In the genomic region with DNA sequence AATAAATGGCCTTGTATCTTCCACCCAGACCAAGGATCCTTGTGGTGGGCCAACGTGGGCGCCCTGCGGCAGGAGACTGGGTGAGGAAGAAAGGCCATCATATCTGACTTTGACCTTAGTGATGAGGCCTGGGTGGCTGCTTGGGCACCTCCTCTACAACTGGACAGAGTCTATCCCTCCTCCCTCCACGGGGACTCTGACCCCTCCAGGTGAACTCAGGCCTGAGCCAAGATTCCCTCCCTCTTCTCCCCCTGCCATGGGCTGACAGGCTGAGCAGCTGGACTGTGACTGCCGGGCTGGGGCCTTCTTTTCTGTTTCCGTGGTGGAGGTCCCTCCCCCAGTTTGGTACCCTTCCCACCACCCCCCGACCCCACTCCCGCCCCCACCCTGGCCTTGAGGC, we compare ENCODE assay signal across 9 cellular contexts. TPM values are rescaled to one million over a fixed set of nuclear protein-coding genes. Genes with fewer than 3 reads are reported as not detected.
A peak's percentile ranks its signal among the peaks of the same experiment; 100 is the strongest.
DNase-seq lines count a peak whose midpoint lies in the region; ATAC-seq, FAIRE-seq and TF ChIP-seq lines count a peak whose summit lies in the region.
"Had no signal": no experiment of that assay in that cellular context is flagged by ENCODE, and none has a peak within 500 bp of the region (broad histone marks: within the 10 kb centered on the region; RNA-seq: fewer than 3 reads in every experiment).

No MANE protein-coding gene starts in this region.

- TF ChIP-seq POLR2A in body of pancreas (IDR thresholded peaks at IDR 0.05) (no peak), GM12892 (IDR thresholded peaks at IDR 0.05; ENCODE audit: low read depth, low read length) (no peak)

- no peaks in the 10 kb centered on the region for H3K9me3 ChIP-seq in BLaER1 treated with 17β-estradiol and CSF1 and Interleukin-3, amounts not matched to agents 10 nM and 100 nM (replicated peaks in 1 of 11)
- H3K9me3 ChIP-seq in body of pancreas (no peaks in the 10 kb centered on the region), neuronal stem cell (replicated peaks in 1 of 2; ENCODE audit: control insufficient read depth in 2 of 2, insufficient read depth in 1 of 2, low read depth in 1 of 2, low read length in 2 of 2) (peaks cover 0 to 2% of the 10 kb centered on the region in 2 donors)

- H2AFZ ChIP-seq in neuronal stem cell (ENCODE audit: low read length) = no peak overlapping the region

- H3K4me2 ChIP-seq in BLaER1 treated with 17β-estradiol and CSF1 and Interleukin-3, amounts not matched to agents 10 nM and 100 nM = peak overlapping the region; percentile 14 to 85 (median 64); a peak in 19 of 22 replicates
- no peak overlapping the region for H3K4me2 ChIP-seq in neuronal stem cell (ENCODE audit: insufficient read depth, low read length, poor library complexity, severe bottlenecking)

- no peak for TF ChIP-seq CTCF in body of pancreas (IDR thresholded peaks at IDR 0.05)

- H3K18ac ChIP-seq in neuronal stem cell (ENCODE audit: low read length) = no peak overlapping the region

- H2BK120ac ChIP-seq in neuronal stem cell (ENCODE audit: low read depth, low read length) = no peak overlapping the region

- intact Hi-C loops in body of pancreas (cut with DNase I) = no loop called here

- no peak overlapping the region for H4K91ac ChIP-seq in neuronal stem cell (ENCODE audit: low read depth, low read length, poor library complexity)

- WGBS in body of pancreas, 2 donors = 50 to 51% methylated on average over 6 to 8 of the region's 8 CpGs
- no CpG with 5 or more reads among the region's 8 CpGs for WGBS in neuronal stem cell (ENCODE audit: extremely low coverage in 2 of 2, insufficient read length in 2 of 2, insufficient replicate concordance in 1 of 2), 2 donors

- H2BK12ac ChIP-seq in neuronal stem cell (ENCODE audit: low read length) = no peak overlapping the region

- peaks cover 11% of the 10 kb centered on the region for H3K79me1 ChIP-seq in neuronal stem cell (ENCODE audit: low read depth, low read length)

- H3K4me3 ChIP-seq in BLaER1 treated with 17β-estradiol and CSF1 and Interleukin-3, amounts not matched to agents 10 nM and 100 nM = no peak overlapping the region
- H3K4me3 ChIP-seq in body of pancreas (no peak overlapping the region), neuronal stem cell (ENCODE audit: low read length in 2 of 2) (no peak overlapping the region)

- peak overlapping the region in 6 of 11 experiments; percentile 1 to 68 (median 44); a peak in 8 of 22 replicates for H3K9ac ChIP-seq in BLaER1 treated with 17β-estradiol and CSF1 and Interleukin-3, amounts not matched to agents 10 nM and 100 nM
- no peak overlapping the region for H3K9ac ChIP-seq in neuronal stem cell (ENCODE audit: low read depth, low read length, poor library complexity)

- DNase-seq in body of pancreas (peak; percentile 41 to 68 (median 58)), neuronal stem cell (ENCODE audit: low spot score) (no peak), GM12892 (ENCODE audit: insufficient read length) (no peak), NCI-H446 (lab: John Stamatoyannopoulos, UW) (no peak)
- DNase-seq: activated CD4-positive, alpha-beta memory T cell treated with anti-CD3 and anti-CD28 coated beads, Interleukin-2, amount 10 ng/mL, durations not matched to agents 7 days and 5 days; amniotic stem cell; NCI-H1092 had no signal

- H3K27ac ChIP-seq in BLaER1 treated with 17β-estradiol and CSF1 and Interleukin-3, amounts not matched to agents 10 nM and 100 nM = peak overlapping the region in 8 of 11 experiments; percentile 1 to 78 (median 62); a peak in 13 of 22 replicates
- H3K27ac ChIP-seq in body of pancreas (peak overlapping the region; percentile 57 to 93 (median 90)), neuronal stem cell (replicated peaks; ENCODE audit: low read length) (no peak overlapping the region)

- no peak for FAIRE-seq in GM12892 (lab: Jason Lieb, UNC)

- H4K8ac ChIP-seq in neuronal stem cell (ENCODE audit: low read depth, low read length) = no peak overlapping the region

- H3K23ac ChIP-seq in neuronal stem cell (ENCODE audit: low read depth, low read length, poor library complexity) = no peak overlapping the region

- H3K4ac ChIP-seq in neuronal stem cell (ENCODE audit: low read length) = no peak overlapping the region

- peaks cover 27 to 47% (median 38%) of the 10 kb centered on the region in 11 experiments for H3K36me3 ChIP-seq in BLaER1 treated with 17β-estradiol and CSF1 and Interleukin-3, amounts not matched to agents 10 nM and 100 nM
- H3K36me3 ChIP-seq in body of pancreas (replicated peaks in 1 of 2; ENCODE audit: insufficient read depth in 1 of 2, low read depth in 2 of 2) (no peaks in the 10 kb centered on the region), neuronal stem cell (replicated peaks in 1 of 2; ENCODE audit: control insufficient read depth in 2 of 2, insufficient read depth in 2 of 2, low read length in 2 of 2) (peaks cover 25 to 43% of the 10 kb centered on the region in 2 donors)

- H3K14ac ChIP-seq in neuronal stem cell (ENCODE audit: low read length) = no peak overlapping the region

- peak overlapping the region; percentile 19 for H2BK5ac ChIP-seq in neuronal stem cell (ENCODE audit: low read length)

- H4K20me1 ChIP-seq in BLaER1 treated with 17β-estradiol and CSF1 and Interleukin-3, amounts not matched to agents 10 nM and 100 nM = peaks cover 3 to 25% (median 7%) of the 10 kb centered on the region in 11 experiments; a peak in 14 of 22 replicates

- H3K27me3 ChIP-seq in BLaER1 treated with 17β-estradiol and CSF1 and Interleukin-3, amounts not matched to agents 10 nM and 100 nM = no peaks in the 10 kb centered on the region; a peak in 2 of 22 replicates
- H3K27me3 ChIP-seq in body of pancreas (no peaks in the 10 kb centered on the region), neuronal stem cell (ENCODE audit: control insufficient read depth in 3 of 3, insufficient read depth in 3 of 3, low read depth in 1 of 3, low read length in 3 of 3) (no peaks in the 10 kb centered on the region)

- H2AK5ac ChIP-seq in neuronal stem cell (ENCODE audit: low read depth, low read length) = peak overlapping the region; percentile 26

- no peak for ATAC-seq in body of pancreas
- ATAC-seq in HG03108 (IDR thresholded peaks at IDR 0.05; ENCODE audit: unreplicated experiment) = no peak

- H3K4me1 ChIP-seq in BLaER1 treated with 17β-estradiol and CSF1 and Interleukin-3, amounts not matched to agents 10 nM and 100 nM = peaks cover 27 to 71% (median 55%) of the 10 kb centered on the region in 10 experiments
- H3K4me1 ChIP-seq in body of pancreas (peaks cover 78% of the 10 kb centered on the region), neuronal stem cell (ENCODE audit: control insufficient read depth in 2 of 2, insufficient read depth in 1 of 2, low read depth in 1 of 2, low read length in 2 of 2) (peaks cover 8 to 11% of the 10 kb centered on the region in 2 donors)

- H2BK15ac ChIP-seq in neuronal stem cell (ENCODE audit: low read length) = no peak overlapping the region

RNA-seq across cellular contexts. Expression of a gene that starts 1.4 kb away (rescaled TPM):
- total RNA-seq in body of pancreas = 10 to 100 TPM; 48.8 to 65.3 TPM
- 13.0 TPM for polyA plus RNA-seq in neuronal stem cell (2013, experiment 1 of 2)
- polyA plus RNA-seq in neuronal stem cell (2013, experiment 2 of 2) = 12.5 TPM
- 1.1 TPM for polyA plus RNA-seq in GM12892 (2012; ENCODE audit: missing spikeins)

RNA-seq across cellular contexts. Expression of a gene that starts 28.0 kb away (rescaled TPM):
- 10 to 100 TPM in 1 of 2 donors, 1 to 10 TPM in 1; 8.0 to 12.2 TPM for total RNA-seq in body of pancreas
- 10.1 TPM for polyA plus RNA-seq in neuronal stem cell (2013, experiment 1 of 2)
- polyA plus RNA-seq in neuronal stem cell (2013, experiment 2 of 2) = 9.7 TPM
- 5.0 TPM for polyA plus RNA-seq in GM12892 (2012; ENCODE audit: missing spikeins)

RNA-seq across cellular contexts. Expression of a gene that starts 28.1 kb away (rescaled TPM):
- total RNA-seq in body of pancreas = 10 to 100 TPM; 15.2 to 18.9 TPM
- polyA plus RNA-seq in neuronal stem cell (2013, experiment 1 of 2) = 25.1 TPM
- polyA plus RNA-seq in neuronal stem cell (2013, experiment 2 of 2) = 24.6 TPM
- polyA plus RNA-seq in GM12892 (2012; ENCODE audit: missing spikeins) = 44.5 TPM

RNA-seq across cellular contexts. Expression of a gene that starts 37.5 kb away (rescaled TPM):
- total RNA-seq in body of pancreas = 10 to 100 TPM; 21.0 to 23.7 TPM
- polyA plus RNA-seq in neuronal stem cell (2013, experiment 1 of 2) = 28.5 TPM
- 29.6 TPM for polyA plus RNA-seq in neuronal stem cell (2013, experiment 2 of 2)
- polyA plus RNA-seq in GM12892 (2012; ENCODE audit: missing spikeins) = 3.0 TPM

RNA-seq across cellular contexts. Expression of a gene that starts 37.7 kb away (rescaled TPM):
- total RNA-seq in body of pancreas = 1 to 10 TPM; 2.6 to 4.3 TPM
- 19.9 TPM for polyA plus RNA-seq in neuronal stem cell (2013, experiment 1 of 2)
- 19.3 TPM for polyA plus RNA-seq in neuronal stem cell (2013, experiment 2 of 2)
- polyA plus RNA-seq in GM12892 (2012; ENCODE audit: missing spikeins) = 9.7 TPM

Comparison
In these comparisons a context has a peak if more than half of its experiments do, and no peak if none do; other contexts are left out.
1. DNase-seq: peak in body of pancreas (4 of 4); none in neuronal stem cell (single experiment), GM12892 (single experiment) and NCI-H446 (0 of 2).